Comparison of ENCODE assay signal across 13 cellular contexts in genomic region chr3:196608693-196609092, GRCh38.
"Had no signal": no experiment of that assay in that cellular context is flagged by ENCODE, and none has a peak within 500 bp of the region (broad histone marks: within the 10 kb centered on the region; RNA-seq: fewer than 3 reads in every experiment).

No MANE protein-coding gene starts in this region.

- H3K27me3 ChIP-seq: body of pancreas, right atrium auricular region, spleen, upper lobe of left lung had no signal

- H3K36me3 Mint-ChIP-seq: activated naive CD4-positive, alpha-beta T cell treated with anti-CD3 and anti-CD28 coated beads, Interleukin-2, amount 50 U/mL, for 24 hours; mesothelial cell of epicardium; natural killer cell had no signal

- H3K27me3 Mint-ChIP-seq: activated naive CD4-positive, alpha-beta T cell treated with anti-CD3 and anti-CD28 coated beads, Interleukin-2, amount 50 U/mL, for 24 hours; dendritic cell treated with granulocyte-macrophage colony-stimulating factor and Interleukin-4, amounts not matched to agents 40 ng/mL and 50 ng/mL, for 4 days had no signal

- H3K4me3 Mint-ChIP-seq: mesothelial cell of epicardium had no signal

- H3K4me1 ChIP-seq: body of pancreas, foreskin keratinocyte, prostate gland had no signal

- H3K9me3 ChIP-seq: body of pancreas, left lung, prostate gland, right atrium auricular region, upper lobe of left lung had no signal

- H3K36me3 ChIP-seq: left lung, prostate gland, right atrium auricular region, spleen, upper lobe of left lung had no signal

- H3K27ac Mint-ChIP-seq: mesothelial cell of epicardium had no signal

- H3K27ac ChIP-seq: body of pancreas, foreskin keratinocyte, prostate gland, right atrium auricular region had no signal

- H3K4me3 ChIP-seq: body of pancreas, left lung, lung, prostate gland, right atrium auricular region, upper lobe of left lung had no signal

- H3K9me3 Mint-ChIP-seq: activated CD4-positive, alpha-beta memory T cell treated with anti-CD3 and anti-CD28 coated beads, Interleukin-2, amount 10 ng/mL, durations not matched to agents 7 days and 5 days; activated naive CD4-positive, alpha-beta T cell treated with anti-CD3 and anti-CD28 coated beads, Interleukin-2, amount 50 U/mL, for 24 hours; dendritic cell treated with granulocyte-macrophage colony-stimulating factor and Interleukin-4, amounts not matched to agents 40 ng/mL and 50 ng/mL, for 4 days; natural killer cell had no signal
